15 cellular contexts compared by ENCODE assay signal in the genomic region with DNA sequence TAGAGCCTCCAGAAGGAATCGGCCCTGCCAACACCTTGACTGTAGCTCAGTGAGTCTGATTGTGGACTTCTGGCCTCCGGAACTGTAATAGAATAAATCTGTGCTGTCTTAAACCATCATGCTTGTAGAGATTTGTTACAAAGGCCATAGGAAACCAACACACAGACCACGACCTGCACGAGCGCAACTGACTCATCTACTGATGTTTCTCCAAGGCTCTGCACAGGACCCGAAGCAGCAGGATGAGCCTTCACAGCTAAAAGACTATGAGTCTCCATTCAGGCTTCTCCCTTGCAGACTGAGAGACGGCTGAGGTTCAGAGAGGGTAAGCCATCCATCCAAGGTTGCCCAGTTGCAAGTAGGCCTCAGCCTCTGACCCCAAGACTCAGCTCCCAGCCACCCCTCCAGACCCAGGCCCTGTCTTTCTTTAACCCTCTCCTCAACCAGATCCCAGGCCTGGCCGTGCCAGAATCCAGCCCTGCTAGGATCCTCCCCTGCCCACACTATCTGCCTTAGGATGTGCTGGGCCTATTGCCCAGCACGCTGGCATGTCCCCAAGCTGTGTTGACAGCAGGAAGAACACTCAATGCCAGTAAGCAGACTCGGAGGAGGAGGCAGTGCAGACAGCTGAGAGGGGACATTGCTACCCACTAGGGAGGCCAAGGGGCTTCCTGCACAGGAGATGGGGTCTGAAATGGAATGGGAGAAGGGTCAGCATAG.
DNase-seq lines count a peak whose midpoint lies in the region; ATAC-seq and TF ChIP-seq lines count a peak whose summit lies in the region.
"Had no signal": no experiment of that assay in that cellular context is flagged by ENCODE, and none has a peak within 500 bp of the region (broad histone marks: within the 10 kb centered on the region; RNA-seq: fewer than 3 reads in every experiment).

No MANE protein-coding gene starts in this region.

- H3K9ac ChIP-seq in PC-3 (ENCODE audit: low read length): no peak overlapping the region

- H3K36me3 ChIP-seq in body of pancreas (replicated peaks in 1 of 2; ENCODE audit: insufficient read depth in 1 of 2, low read depth in 2 of 2) (no peaks in the 10 kb centered on the region), PC-3 (ENCODE audit: low read depth, low read length) (no peaks in the 10 kb centered on the region)
- H3K36me3 ChIP-seq: suprapubic skin had no signal

- no peak for TF ChIP-seq POLR2A in body of pancreas (IDR thresholded peaks at IDR 0.05)

- no peaks in the 10 kb centered on the region for H4K20me1 ChIP-seq in PC-3 (ENCODE audit: low read length)

- ATAC-seq in body of pancreas (peak; percentile 15), left colon (no peak), GM21528 (IDR thresholded peaks at IDR 0.05; ENCODE audit: low FRiP score, unreplicated experiment) (no peak), PC-3 (no peak)
- ATAC-seq: activated CD8-positive, alpha-beta memory T cell treated with anti-CD3 and anti-CD28 coated beads, Interleukin-2, amount 10 ng/mL, durations not matched to agents 7 days and 5 days; SK-N-SH treated with all-trans-retinoic acid at 6 μM for 48 hours had no signal

- no peaks in the 10 kb centered on the region for H3K9me2 ChIP-seq in PC-3 (replicated peaks; ENCODE audit: low read length)

- no peaks in the 10 kb centered on the region for H3K27me3 ChIP-seq in body of pancreas
- H3K27me3 ChIP-seq in PC-3 (ENCODE audit: low read length): 0 out of 2 replicates have a peak, but pooled peaks cover 6% of the 10 kb centered on the region

- H3K27ac ChIP-seq in body of pancreas (no peak overlapping the region), temporal lobe (ENCODE audit: low read depth, low read length) (peak overlapping the region; percentile 55), PC-3 (ENCODE audit: low read length) (no peak overlapping the region)
- H3K27ac ChIP-seq: suprapubic skin had no signal

- no peak overlapping the region for H3K4me2 ChIP-seq in PC-3 (ENCODE audit: low read length)

- WGBS in body of pancreas, 2 donors: 57 to 59% methylated on average over 10 of the region's 10 CpGs

- no peak overlapping the region for H2AFZ ChIP-seq in PC-3 (ENCODE audit: low read length)

- H3K4me1 ChIP-seq in body of pancreas (no peaks in the 10 kb centered on the region), PC-3 (ENCODE audit: insufficient read depth, low read length) (no peaks in the 10 kb centered on the region)

- H3K79me2 ChIP-seq in PC-3 (ENCODE audit: low read length): no peaks in the 10 kb centered on the region

- no TSS peak for BruUV-seq in PC-3 (replicated peaks; lab: Mats Ljungman, UMichigan)

- intact Hi-C loops in body of pancreas (cut with DNase I) (no loop called here), left colon (cut with DNase I, micrococcal nuclease) (no loop called here), PC-3 (cut with micrococcal nuclease) (no loop called here)

- DNase-seq in activated effector memory CD4-positive, alpha-beta T cell treated with anti-CD3 and anti-CD28 coated beads, Interleukin-2, amount 50 U/mL, for 16 hours: peak; percentile 33
- DNase-seq in activated effector memory CD4-positive, alpha-beta T cell treated with Interleukin-2 at 50 U/mL for 16 hours: no peak
- DNase-seq in body of pancreas (no peak), left colon (peak; percentile 10 to 27), PC-3 (no peak), DMS79 (lab: John Stamatoyannopoulos, UW) (no peak)
- DNase-seq: 8988T; activated CD8-positive, alpha-beta memory T cell treated with anti-CD3 and anti-CD28 coated beads, Interleukin-2, amount 10 ng/mL, durations not matched to agents 7 days and 5 days; immature natural killer cell; MM.1S had no signal

- CTCF ChIA-PET in PC-3 (lab: Charles Lee): no interaction called here

- TF ChIP-seq CTCF in body of pancreas (IDR thresholded peaks at IDR 0.05) (no peak), PC-3 (conservative IDR thresholded peaks at IDR 0.05; ENCODE audit: low read depth, low read length) (no peak)

- no peak overlapping the region for H3K4me3 ChIP-seq in body of pancreas
- H3K4me3 ChIP-seq in PC-3 (ENCODE audit: low read length): no peak overlapping the region
- H3K4me3 ChIP-seq: skin epidermis, suprapubic skin had no signal

- H3F3A ChIP-seq in PC-3 (ENCODE audit: low read length, unreplicated experiment): no peaks in the 10 kb centered on the region

- POLR2A ChIA-PET in PC-3 (lab: Charles Lee; ENCODE audit: unreplicated experiment): no interaction called here

- no peaks in the 10 kb centered on the region for H3K9me3 ChIP-seq in body of pancreas
- no peaks in the 10 kb centered on the region for H3K9me3 ChIP-seq in PC-3 (ENCODE audit: low read length)
- H3K9me3 ChIP-seq: suprapubic skin had no signal

Comparison
In these comparisons a context has a peak if more than half of its experiments do, and no peak if none do; other contexts are left out.
1. DNase-seq: peak in activated effector memory CD4-positive, alpha-beta T cell treated with anti-CD3 and anti-CD28 coated beads, Interleukin-2, amount 50 U/mL, for 16 hours (single experiment) and left colon (2 of 2); none in activated effector memory CD4-positive, alpha-beta T cell treated with Interleukin-2 at 50 U/mL for 16 hours (single experiment), body of pancreas (0 of 4), PC-3 (single experiment) and DMS79 (single experiment).